8 cellular contexts compared by ENCODE assay signal in the genomic region with DNA sequence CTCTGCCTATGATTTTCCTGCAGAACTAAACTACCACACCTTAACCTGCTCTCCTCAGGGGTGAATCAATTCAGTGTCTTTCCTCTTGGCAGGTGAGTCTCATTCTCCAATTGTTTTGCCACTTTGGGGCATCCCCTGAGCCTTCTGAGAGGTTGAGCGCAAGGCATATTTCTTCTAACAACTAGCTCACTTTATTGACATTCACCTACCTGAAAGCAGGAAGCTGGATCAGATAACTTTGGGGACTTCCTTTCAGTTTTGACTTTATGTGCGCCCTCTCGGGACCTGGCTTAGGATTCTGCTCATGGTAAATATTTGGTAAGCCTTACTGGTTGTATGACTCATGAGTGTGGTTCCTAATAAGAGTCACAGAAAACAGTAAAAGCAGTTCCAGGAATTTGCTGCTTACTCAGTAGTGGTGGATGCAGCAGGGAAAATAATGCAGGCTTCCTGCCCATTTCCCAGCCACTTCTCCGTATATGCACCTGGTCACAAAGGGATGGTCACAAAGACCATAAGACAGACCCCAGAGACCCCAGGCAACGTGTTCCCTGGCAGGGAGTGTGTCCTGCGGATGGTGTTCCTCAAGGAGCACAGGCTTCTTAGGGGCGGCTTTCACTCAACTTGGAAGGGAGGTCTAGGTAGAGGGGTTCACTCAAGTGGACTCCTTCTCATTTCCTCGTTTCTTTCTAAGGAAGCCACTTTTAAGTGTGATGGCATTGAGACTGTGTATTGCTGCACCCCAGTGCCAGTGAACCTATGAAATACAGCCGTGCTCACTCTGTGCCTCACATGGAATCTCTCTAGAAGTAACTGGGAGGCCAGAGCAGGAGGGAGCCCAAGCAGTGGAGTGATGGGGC. TPM values are rescaled to one million over a fixed set of nuclear protein-coding genes. Genes with fewer than 3 reads are reported as not detected.
DNase-seq lines count a peak whose midpoint lies in the region; ATAC-seq and TF ChIP-seq lines count a peak whose summit lies in the region.

No MANE protein-coding gene starts in this region.

- intact Hi-C loops in mucosa of descending colon (cut with DNase I, micrococcal nuclease) (no loop called here), gastrocnemius medialis (cut with DNase I; ENCODE audit: low total_unique reads) (no loop called here), left ventricle myocardium inferior (cut with micrococcal nuclease) (no loop called here)

- DNase-seq in GM03348 (ENCODE audit: low spot score) (peak; percentile 75), HuH-7 (ENCODE audit: low spot score) (peak; percentile 31), mucosa of descending colon (no peak), SKM-1 (lab: John Stamatoyannopoulos, UW; ENCODE audit: unreplicated experiment) (no peak), gastrocnemius medialis (no peak), substantia nigra (lab: John Stamatoyannopoulos, UW) (no peak), left ventricle myocardium inferior (no peak)

- TF ChIP-seq CTCF in mucosa of descending colon (IDR thresholded peaks at IDR 0.05) (no peak), gastrocnemius medialis (IDR thresholded peaks at IDR 0.05 in 4 of 5, conservative IDR thresholded peaks at IDR 0.05 in 1 of 5) (no peak), left ventricle myocardium inferior (IDR thresholded peaks at IDR 0.05; ENCODE audit: borderline replicate concordance) (no peak)

- H3K36me3 Mint-ChIP-seq in activated naive CD4-positive, alpha-beta T cell treated with anti-CD3 and anti-CD28 coated beads, Interleukin-2, amount 50 U/mL, for 24 hours: peaks cover 9% of the 10 kb centered on the region

- H3K27ac Mint-ChIP-seq in activated naive CD4-positive, alpha-beta T cell treated with anti-CD3 and anti-CD28 coated beads, Interleukin-2, amount 50 U/mL, for 24 hours: peak overlapping the region; percentile 35

- H3K36me3 ChIP-seq in mucosa of descending colon (ENCODE audit: low read depth) (no peaks in the 10 kb centered on the region), gastrocnemius medialis (no peaks in the 10 kb centered on the region), left ventricle myocardium inferior (peaks cover 2% of the 10 kb centered on the region)

- H3K4me3 Mint-ChIP-seq in activated naive CD4-positive, alpha-beta T cell treated with anti-CD3 and anti-CD28 coated beads, Interleukin-2, amount 50 U/mL, for 24 hours: no peak overlapping the region

- H3K9me3 ChIP-seq in mucosa of descending colon (no peaks in the 10 kb centered on the region), gastrocnemius medialis (no peaks in the 10 kb centered on the region), left ventricle myocardium inferior (replicated peaks) (no peaks in the 10 kb centered on the region)

- in situ Hi-C loops in gastrocnemius medialis (cut with MboI; ENCODE audit: low sequenced_read_pairs in 4 of 4): no loop called here

- no peaks in the 10 kb centered on the region for H3K4me1 ChIP-seq in mucosa of descending colon (ENCODE audit: low read depth)
- no peaks in the 10 kb centered on the region for H3K4me1 ChIP-seq in gastrocnemius medialis
- H3K4me1 ChIP-seq in left ventricle myocardium inferior: no peaks in the 10 kb centered on the region

- ATAC-seq in mucosa of descending colon (peak; percentile 79), gastrocnemius medialis (no peak)

- TF ChIP-seq POLR2A in gastrocnemius medialis (IDR thresholded peaks at IDR 0.05): no peak

- H3K4me3 ChIP-seq in mucosa of descending colon: no peak overlapping the region
- H3K4me3 ChIP-seq in gastrocnemius medialis: no peak overlapping the region
- no peak overlapping the region for H3K4me3 ChIP-seq in left ventricle myocardium inferior

- no peaks in the 10 kb centered on the region for H3K9me3 Mint-ChIP-seq in activated naive CD4-positive, alpha-beta T cell treated with anti-CD3 and anti-CD28 coated beads, Interleukin-2, amount 50 U/mL, for 24 hours

- H3K27ac ChIP-seq in gastrocnemius medialis (no peak overlapping the region), substantia nigra (ENCODE audit: low read depth, low read length, poor library complexity, severe bottlenecking) (no peak overlapping the region), left ventricle myocardium inferior (replicated peaks) (no peak overlapping the region)

- peaks cover 6% of the 10 kb centered on the region for H3K27me3 Mint-ChIP-seq in activated naive CD4-positive, alpha-beta T cell treated with anti-CD3 and anti-CD28 coated beads, Interleukin-2, amount 50 U/mL, for 24 hours

- H3K27me3 ChIP-seq in gastrocnemius medialis (peaks cover 0 to 3% (median 0%) of the 10 kb centered on the region in 3 donors), left ventricle myocardium inferior (ENCODE audit: low read depth) (no peaks in the 10 kb centered on the region)

- peaks cover 20% of the 10 kb centered on the region for H3K4me1 Mint-ChIP-seq in activated naive CD4-positive, alpha-beta T cell treated with anti-CD3 and anti-CD28 coated beads, Interleukin-2, amount 50 U/mL, for 24 hours

RNA-seq across cellular contexts. Expression of gene BATF3, which starts 22.0 kb away (rescaled TPM):
- total RNA-seq in mucosa of descending colon: 1 to 10 TPM in 2 of 3 donors, under 1 TPM in 1; 0.38 to 2.9 (median 1.6) TPM
- 1 to 10 TPM in 1 of 4 donors, under 1 TPM in 1, not detected in 2; 0.38 to 5.1 TPM for total RNA-seq in gastrocnemius medialis
- total RNA-seq in left ventricle myocardium inferior: 1.8 TPM

Comparison
In these comparisons a context has a peak if more than half of its experiments do, and no peak if none do; other contexts are left out.
1. DNase-seq: peak in GM03348 (single experiment) and HuH-7 (single experiment); none in mucosa of descending colon (0 of 3), SKM-1 (single experiment), gastrocnemius medialis (0 of 2), substantia nigra (0 of 49) and left ventricle myocardium inferior (single experiment).